ENCODE assay signal across 11 cellular contexts in the genomic region with DNA sequence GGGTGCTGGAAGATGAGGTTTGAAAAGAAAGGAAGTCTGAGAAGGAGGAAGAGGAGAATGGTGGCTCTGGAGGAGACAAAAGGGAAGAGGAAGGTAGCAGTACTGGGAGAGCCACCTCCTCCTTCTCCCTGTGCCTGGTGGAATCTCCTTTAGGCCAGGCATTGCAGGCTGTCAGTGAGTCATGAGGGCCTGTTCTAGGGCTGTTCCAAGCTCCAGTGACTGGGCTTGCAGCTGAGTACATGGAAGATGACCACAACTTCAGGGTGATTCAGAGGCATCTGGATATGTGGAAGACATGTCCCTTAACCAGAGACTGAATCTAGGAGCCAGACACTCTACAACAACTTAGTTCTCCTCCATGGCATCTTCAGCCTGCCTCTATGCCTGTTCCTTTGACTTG.
DNase-seq lines count a peak whose midpoint lies in the region; ATAC-seq, FAIRE-seq and TF ChIP-seq lines count a peak whose summit lies in the region.
"Had no signal": no experiment of that assay in that cellular context is flagged by ENCODE, and none has a peak within 500 bp of the region (broad histone marks: within the 10 kb centered on the region; RNA-seq: fewer than 3 reads in every experiment).

No MANE protein-coding gene starts in this region.

- ATAC-seq in omental fat pad (ENCODE audit: low FRiP score) (peak; percentile 71), HG02623 (IDR thresholded peaks at IDR 0.05; ENCODE audit: unreplicated experiment) (no peak)
- ATAC-seq: activated T-cell treated with anti-CD3 and anti-CD28 coated beads, Interleukin-2, amount 50 U/mL, for 72 hours had no signal

- FAIRE-seq in RCC 7860 (lab: Jason Lieb, UNC) (peak; percentile 75), frontal cortex (lab: Jason Lieb, UNC) (no peak)
- FAIRE-seq: H1, TTC549 had no signal

- TF ChIP-seq CTCF in AG10803 (conservative IDR thresholded peaks at IDR 0.05; ENCODE audit: low read length) (no peak), omental fat pad (IDR thresholded peaks at IDR 0.05) (no peak)

- no peak overlapping the region for H3K4me3 ChIP-seq in AG10803 (ENCODE audit: low read length)

- DNase-seq in AG10803 (ENCODE audit: low read depth) (peak; percentile 88), RCC 7860 (ENCODE audit: low spot score) (peak; percentile 47), fibroblast of gingiva (ENCODE audit: low read depth) (peak; percentile 72), omental fat pad (ENCODE audit: low spot score) (no peak), frontal cortex (ENCODE audit: low spot score in 2 of 2) (no peak), NCI-H2107 (lab: John Stamatoyannopoulos, UW) (no peak), NCI-H82 treated with DMSO at 0.1 percent for 48 hours (lab: John Stamatoyannopoulos, UW; ENCODE audit: unreplicated experiment) (no peak)
- DNase-seq: activated T-cell treated with anti-CD3 and anti-CD28 coated beads, Interleukin-2, amount 50 U/mL, for 72 hours had no signal

Comparison
In these comparisons a context has a peak if more than half of its experiments do, and no peak if none do; other contexts are left out.
1. DNase-seq: peak in AG10803 (single experiment), RCC 7860 (single experiment) and fibroblast of gingiva (single experiment); none in omental fat pad (single experiment), frontal cortex (0 of 2), NCI-H2107 (single experiment) and NCI-H82 treated with DMSO at 0.1 percent for 48 hours (single experiment).